In the genomic region with DNA sequence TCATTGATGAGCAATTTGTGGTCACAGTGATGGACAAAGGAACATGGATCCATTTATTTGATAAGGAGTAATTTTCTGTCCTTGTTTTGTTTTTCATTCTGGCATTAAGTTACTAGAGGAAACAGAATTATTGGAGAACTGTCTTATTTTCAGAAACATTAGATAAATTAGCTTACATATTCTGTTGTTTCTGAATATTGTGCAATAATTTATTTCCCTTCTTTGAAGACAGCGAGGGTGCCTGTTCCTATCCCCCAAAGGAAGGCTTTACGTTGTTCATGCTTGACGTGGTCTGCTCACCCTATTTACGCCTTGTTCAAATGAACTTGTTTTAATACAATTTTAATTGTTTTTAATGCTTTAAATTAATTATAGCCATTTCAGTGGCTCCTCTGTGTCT, we compare ENCODE assay signal across 4 cellular contexts.
TF ChIP-seq lines count a peak whose summit lies in the region.

No MANE protein-coding gene starts in this region.

TF ChIP-seq in HepG2, 621 proteins besides CTCF, POLR2A, EP300 and RAD21:
- TF ChIP-seq CEBPB (IDR thresholded peaks at IDR 0.05; ENCODE audit: borderline replicate concordance, low read depth, low read length): peak; percentile 71
- TF ChIP-seq MLX (CRISPR knock-in tag; IDR thresholded peaks at IDR 0.05): no peak
- no peak for TF ChIP-seq BHLHE40 (IDR thresholded peaks at IDR 0.05; ENCODE audit: low read length)
- TF ChIP-seq SP1 (IDR thresholded peaks at IDR 0.05): no peak
- TF ChIP-seq SP1 (CRISPR knock-in tag; IDR thresholded peaks at IDR 0.05): no peak
- no peak for TF ChIP-seq TSC22D2 (CRISPR knock-in tag; IDR thresholded peaks at IDR 0.05; ENCODE audit: borderline replicate concordance)

TF ChIP-seq in K562, 482 proteins besides CTCF, POLR2A, EP300 and RAD21:
- peak; percentile 86 for TF ChIP-seq CEBPB (tag; IDR thresholded peaks at IDR 0.05)
- no peak for TF ChIP-seq TEAD2 (tag; IDR thresholded peaks at IDR 0.05)
- TF ChIP-seq CEBPG (CRISPR knock-in tag; IDR thresholded peaks at IDR 0.05): no peak
- peak; percentile 38 to 90; a peak in 3 of 4 replicates for TF ChIP-seq CEBPG (tag; conservative IDR thresholded peaks at IDR 0.05 in 1 of 2, IDR thresholded peaks at IDR 0.05 in 1 of 2)
- no peak for TF ChIP-seq SRF (CRISPR knock-in tag; IDR thresholded peaks at IDR 0.05)
- TF ChIP-seq PURB (CRISPR knock-in tag; IDR thresholded peaks at IDR 0.05; ENCODE audit: low read depth): no peak
- TF ChIP-seq, protein P1, sequence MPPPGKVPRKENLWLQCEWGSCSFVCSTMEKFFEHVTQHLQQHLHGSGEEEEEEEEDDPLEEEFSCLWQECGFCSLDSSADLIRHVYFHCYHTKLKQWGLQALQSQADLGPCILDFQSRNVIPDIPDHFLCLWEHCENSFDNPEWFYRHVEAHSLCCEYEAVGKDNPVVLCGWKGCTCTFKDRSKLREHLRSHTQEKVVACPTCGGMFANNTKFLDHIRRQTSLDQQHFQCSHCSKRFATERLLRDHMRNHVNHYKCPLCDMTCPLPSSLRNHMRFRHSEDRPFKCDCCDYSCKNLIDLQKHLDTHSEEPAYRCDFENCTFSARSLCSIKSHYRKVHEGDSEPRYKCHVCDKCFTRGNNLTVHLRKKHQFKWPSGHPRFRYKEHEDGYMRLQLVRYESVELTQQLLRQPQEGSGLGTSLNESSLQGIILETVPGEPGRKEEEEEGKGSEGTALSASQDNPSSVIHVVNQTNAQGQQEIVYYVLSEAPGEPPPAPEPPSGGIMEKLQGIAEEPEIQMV (tag; conservative IDR thresholded peaks at IDR 0.05; ENCODE audit: low read depth): no peak
- no peak for TF ChIP-seq HDAC3 (IDR thresholded peaks at IDR 0.05; ENCODE audit: borderline replicate concordance, partially characterized antibody)
- no peak for TF ChIP-seq ZNF140 (CRISPR knock-in tag; IDR thresholded peaks at IDR 0.05)
- no peak for TF ChIP-seq BRF2 (IDR thresholded peaks at IDR 0.05; ENCODE audit: borderline replicate concordance, insufficient read depth, insufficient read length)
- no peak for TF ChIP-seq ZNF778 (CRISPR knock-in tag; IDR thresholded peaks at IDR 0.05)
- no peak for TF ChIP-seq TCF3 (CRISPR knock-in tag; IDR thresholded peaks at IDR 0.05)
- TF ChIP-seq MYBL2 (IDR thresholded peaks at IDR 0.05; ENCODE audit: low read depth): no peak
- TF ChIP-seq MYBL2 (CRISPR knock-in tag; IDR thresholded peaks at IDR 0.05; ENCODE audit: borderline replicate concordance): no peak
- TF ChIP-seq SP1 (CRISPR knock-in tag; IDR thresholded peaks at IDR 0.05): no peak
- TF ChIP-seq, protein P2, sequence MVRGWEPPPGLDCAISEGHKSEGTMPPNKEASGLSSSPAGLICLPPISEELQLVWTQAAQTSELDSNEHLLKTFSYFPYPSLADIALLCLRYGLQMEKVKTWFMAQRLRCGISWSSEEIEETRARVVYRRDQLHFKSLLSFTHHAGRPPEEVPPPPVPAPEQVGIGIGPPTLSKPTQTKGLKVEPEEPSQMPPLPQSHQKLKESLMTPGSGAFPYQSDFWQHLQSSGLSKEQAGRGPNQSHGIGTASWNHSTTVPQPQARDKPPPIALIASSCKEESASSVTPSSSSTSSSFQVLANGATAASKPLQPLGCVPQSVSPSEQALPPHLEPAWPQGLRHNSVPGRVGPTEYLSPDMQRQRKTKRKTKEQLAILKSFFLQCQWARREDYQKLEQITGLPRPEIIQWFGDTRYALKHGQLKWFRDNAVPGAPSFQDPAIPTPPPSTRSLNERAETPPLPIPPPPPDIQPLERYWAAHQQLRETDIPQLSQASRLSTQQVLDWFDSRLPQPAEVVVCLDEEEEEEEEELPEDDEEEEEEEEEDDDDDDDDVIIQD (CRISPR knock-in tag; IDR thresholded peaks at IDR 0.05): no peak
- TF ChIP-seq FOXJ2 (tag; IDR thresholded peaks at IDR 0.05): no peak

TF ChIP-seq in H1, 55 proteins besides CTCF, POLR2A, EP300 and RAD21:
- TF ChIP-seq CEBPB (IDR thresholded peaks at IDR 0.05; ENCODE audit: low read depth, low read length) (peak; percentile 54; the same call in 1 of the 2 replicates), SRF (IDR thresholded peaks at IDR 0.05; ENCODE audit: low read depth, low read length) (no peak)

TF ChIP-seq in SK-N-SH, 30 proteins besides CTCF, POLR2A, EP300 and RAD21:
- TF ChIP-seq FOXJ3 (CRISPR knock-in tag; IDR thresholded peaks at IDR 0.05) (no peak), GATA2 (CRISPR knock-in tag; IDR thresholded peaks at IDR 0.05) (no peak), USF1 (IDR thresholded peaks at IDR 0.05; ENCODE audit: borderline replicate concordance, low read depth) (no peak), POLR2AphosphoS5 (IDR thresholded peaks at IDR 0.05; ENCODE audit: low read depth, low read length) (no peak), RFX5 (IDR thresholded peaks at IDR 0.05; ENCODE audit: low read length) (no peak), EZH2phosphoT487 (IDR thresholded peaks at IDR 0.05; ENCODE audit: borderline replicate concordance, low read depth) (no peak), TCF12 (IDR thresholded peaks at IDR 0.05) (no peak), RCOR1 (IDR thresholded peaks at IDR 0.05; ENCODE audit: low read length) (no peak)
- TF ChIP-seq, protein P3, sequence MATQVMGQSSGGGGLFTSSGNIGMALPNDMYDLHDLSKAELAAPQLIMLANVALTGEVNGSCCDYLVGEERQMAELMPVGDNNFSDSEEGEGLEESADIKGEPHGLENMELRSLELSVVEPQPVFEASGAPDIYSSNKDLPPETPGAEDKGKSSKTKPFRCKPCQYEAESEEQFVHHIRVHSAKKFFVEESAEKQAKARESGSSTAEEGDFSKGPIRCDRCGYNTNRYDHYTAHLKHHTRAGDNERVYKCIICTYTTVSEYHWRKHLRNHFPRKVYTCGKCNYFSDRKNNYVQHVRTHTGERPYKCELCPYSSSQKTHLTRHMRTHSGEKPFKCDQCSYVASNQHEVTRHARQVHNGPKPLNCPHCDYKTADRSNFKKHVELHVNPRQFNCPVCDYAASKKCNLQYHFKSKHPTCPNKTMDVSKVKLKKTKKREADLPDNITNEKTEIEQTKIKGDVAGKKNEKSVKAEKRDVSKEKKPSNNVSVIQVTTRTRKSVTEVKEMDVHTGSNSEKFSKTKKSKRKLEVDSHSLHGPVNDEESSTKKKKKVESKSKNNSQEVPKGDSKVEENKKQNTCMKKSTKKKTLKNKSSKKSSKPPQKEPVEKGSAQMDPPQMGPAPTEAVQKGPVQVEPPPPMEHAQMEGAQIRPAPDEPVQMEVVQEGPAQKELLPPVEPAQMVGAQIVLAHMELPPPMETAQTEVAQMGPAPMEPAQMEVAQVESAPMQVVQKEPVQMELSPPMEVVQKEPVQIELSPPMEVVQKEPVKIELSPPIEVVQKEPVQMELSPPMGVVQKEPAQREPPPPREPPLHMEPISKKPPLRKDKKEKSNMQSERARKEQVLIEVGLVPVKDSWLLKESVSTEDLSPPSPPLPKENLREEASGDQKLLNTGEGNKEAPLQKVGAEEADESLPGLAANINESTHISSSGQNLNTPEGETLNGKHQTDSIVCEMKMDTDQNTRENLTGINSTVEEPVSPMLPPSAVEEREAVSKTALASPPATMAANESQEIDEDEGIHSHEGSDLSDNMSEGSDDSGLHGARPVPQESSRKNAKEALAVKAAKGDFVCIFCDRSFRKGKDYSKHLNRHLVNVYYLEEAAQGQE (IDR thresholded peaks at IDR 0.05; ENCODE audit: low read depth, low read length): no peak
- TF ChIP-seq, protein P4, sequence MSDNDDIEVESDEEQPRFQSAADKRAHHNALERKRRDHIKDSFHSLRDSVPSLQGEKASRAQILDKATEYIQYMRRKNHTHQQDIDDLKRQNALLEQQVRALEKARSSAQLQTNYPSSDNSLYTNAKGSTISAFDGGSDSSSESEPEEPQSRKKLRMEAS (IDR thresholded peaks at IDR 0.05; ENCODE audit: low read depth): no peak
TF ChIP-seq in SK-N-SH: peak in this region for 0.
